In genomic region chr5:65209341-65209740, GRCh38 we compare ENCODE assay signal across 1 cellular context.
TF ChIP-seq lines count a peak whose summit lies in the region.

No MANE protein-coding gene starts in this region.

TF ChIP-seq in endothelial cell of umbilical vein, 7 proteins besides CTCF, POLR2A, EP300 and RAD21:
- TF ChIP-seq JUN (IDR thresholded peaks at IDR 0.05; ENCODE audit: borderline replicate concordance, insufficient read depth, insufficient read length, low read depth) (peak; percentile 98), POLR2AphosphoS5 (IDR thresholded peaks at IDR 0.05; ENCODE audit: insufficient read depth, low read depth, low read length) (peak; percentile 78), MYC (IDR thresholded peaks at IDR 0.05; ENCODE audit: low read depth, low read length) (no peak), FOS (IDR thresholded peaks at IDR 0.05; ENCODE audit: borderline replicate concordance, insufficient read depth, low read length) (peak; percentile 98), GATA2 (IDR thresholded peaks at IDR 0.05; ENCODE audit: insufficient read depth, insufficient read length, low read depth, low read length) (peak; percentile 94), EZH2 (IDR thresholded peaks at IDR 0.05; ENCODE audit: borderline replicate concordance, low read depth, low read length, severe bottlenecking) (no peak)
- TF ChIP-seq, protein P1, sequence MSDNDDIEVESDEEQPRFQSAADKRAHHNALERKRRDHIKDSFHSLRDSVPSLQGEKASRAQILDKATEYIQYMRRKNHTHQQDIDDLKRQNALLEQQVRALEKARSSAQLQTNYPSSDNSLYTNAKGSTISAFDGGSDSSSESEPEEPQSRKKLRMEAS (IDR thresholded peaks at IDR 0.05; ENCODE audit: insufficient read depth, insufficient read length) = no peak
